Comparison of ENCODE assay signal across 24 cellular contexts in genomic region chr12:95085612-95086011, GRCh38. TPM values are rescaled to one million over a fixed set of nuclear protein-coding genes. Genes with fewer than 3 reads are reported as not detected.
A peak's percentile ranks its signal among the peaks of the same experiment; 100 is the strongest.
DNase-seq lines count a peak whose midpoint lies in the region; ATAC-seq and TF ChIP-seq lines count a peak whose summit lies in the region.
"Had no signal": no experiment of that assay in that cellular context is flagged by ENCODE, and none has a peak within 500 bp of the region (broad histone marks: within the 10 kb centered on the region; RNA-seq: fewer than 3 reads in every experiment).

No MANE protein-coding gene starts in this region.

- no peaks in the 10 kb centered on the region for H3K9me3 ChIP-seq in right lobe of liver
- H3K9me3 ChIP-seq: colonic mucosa, heart left ventricle, psoas muscle had no signal

- no peaks in the 10 kb centered on the region for H3K36me3 ChIP-seq in right lobe of liver
- H3K36me3 ChIP-seq: colonic mucosa had no signal

- no peak overlapping the region for H3K4me3 ChIP-seq in right lobe of liver
- H3K4me3 ChIP-seq: colonic mucosa, heart left ventricle, psoas muscle had no signal

- no peak for TF ChIP-seq CTCF in right lobe of liver (IDR thresholded peaks at IDR 0.05)
- no peak for TF ChIP-seq CTCF in chondrocyte (IDR thresholded peaks at IDR 0.05)

- H3K9me3 Mint-ChIP-seq in activated T-cell treated with anti-CD3 and anti-CD28 coated beads, Interleukin-2, amount 50 U/mL, for 4 hours, result no peaks in the 10 kb centered on the region
- no peaks in the 10 kb centered on the region for H3K9me3 Mint-ChIP-seq in activated T-helper 17 cell treated with anti-CD3 and anti-CD28 coated beads, Interleukin-2, amount 50 U/mL, for 72 hours
- no peaks in the 10 kb centered on the region for H3K9me3 Mint-ChIP-seq in chondrocyte (ENCODE audit: low read depth)
- H3K9me3 Mint-ChIP-seq: activated CD4-positive, alpha-beta memory T cell treated with anti-CD3 and anti-CD28 coated beads, Interleukin-2, amount 10 ng/mL, durations not matched to agents 7 days and 5 days; activated T-cell treated with anti-CD3 and anti-CD28 coated beads, Interleukin-2, amount 50 U/mL, for 24 hours; effector memory CD8-positive, alpha-beta T cell; IgD-negative memory B cell had no signal

- H3K4me1 ChIP-seq in right lobe of liver, result peaks cover 0 to 5% (median 2%) of the 10 kb centered on the region in 4 donors

- intact Hi-C loops in right lobe of liver (cut with DNase I), result no loop called here
- intact Hi-C loops in Right ventricle myocardium inferior (cut with DNase I), result no loop called here

- no peaks in the 10 kb centered on the region for H3K4me1 Mint-ChIP-seq in activated T-cell treated with anti-CD3 and anti-CD28 coated beads, Interleukin-2, amount 50 U/mL, for 4 hours (ENCODE audit: low read depth)
- no peaks in the 10 kb centered on the region for H3K4me1 Mint-ChIP-seq in activated T-helper 17 cell treated with anti-CD3 and anti-CD28 coated beads, Interleukin-2, amount 50 U/mL, for 72 hours
- peaks cover 25% of the 10 kb centered on the region for H3K4me1 Mint-ChIP-seq in chondrocyte (ENCODE audit: low read depth)

- no peak for TF ChIP-seq POLR2A in right lobe of liver (IDR thresholded peaks at IDR 0.05)

- no peak overlapping the region for H3K27ac ChIP-seq in right lobe of liver
- H3K27ac ChIP-seq: colonic mucosa, psoas muscle had no signal

- H3K27ac Mint-ChIP-seq in activated T-helper 17 cell treated with anti-CD3 and anti-CD28 coated beads, Interleukin-2, amount 50 U/mL, for 72 hours, result no peak overlapping the region
- H3K27ac Mint-ChIP-seq in chondrocyte (ENCODE audit: unreplicated experiment), result no peak overlapping the region
- H3K27ac Mint-ChIP-seq: activated CD4-positive, alpha-beta memory T cell treated with anti-CD3 and anti-CD28 coated beads, Interleukin-2, amount 10 ng/mL, durations not matched to agents 7 days and 5 days; activated T-cell treated with anti-CD3 and anti-CD28 coated beads, Interleukin-2, amount 50 U/mL, for 24 hours; effector memory CD8-positive, alpha-beta T cell had no signal

- H3K4me3 Mint-ChIP-seq in activated T-cell treated with anti-CD3 and anti-CD28 coated beads, Interleukin-2, amount 50 U/mL, for 4 hours, result no peak overlapping the region
- H3K4me3 Mint-ChIP-seq in activated T-helper 17 cell treated with anti-CD3 and anti-CD28 coated beads, Interleukin-2, amount 50 U/mL, for 72 hours, result no peak overlapping the region
- H3K4me3 Mint-ChIP-seq in chondrocyte (ENCODE audit: unreplicated experiment), result no peak overlapping the region
- H3K4me3 Mint-ChIP-seq: activated CD4-positive, alpha-beta memory T cell treated with anti-CD3 and anti-CD28 coated beads, Interleukin-2, amount 10 ng/mL, durations not matched to agents 7 days and 5 days; activated T-cell treated with anti-CD3 and anti-CD28 coated beads, Interleukin-2, amount 50 U/mL, for 24 hours; effector memory CD8-positive, alpha-beta T cell; IgD-negative memory B cell had no signal

- no peaks in the 10 kb centered on the region for H3K27me3 ChIP-seq in right lobe of liver
- H3K27me3 ChIP-seq: colonic mucosa, heart left ventricle had no signal

- no peak for DNase-seq in activated T-cell treated with anti-CD3 and anti-CD28 coated beads, Interleukin-2, amount 50 U/mL, for 4 hours
- no peak for DNase-seq in activated T-cell treated with anti-CD3 and anti-CD28 coated beads, Interleukin-2, amount 50 U/mL, for 1 hour
- DNase-seq in right lobe of liver (no peak), Right ventricle myocardium inferior (ENCODE audit: missing footprints) (no peak), chondrocyte (ENCODE audit: low spot score) (no peak), AG20443 (ENCODE audit: low spot score) (no peak)
- DNase-seq: ACHN; activated CD4-positive, alpha-beta memory T cell treated with anti-CD3 and anti-CD28 coated beads, Interleukin-2, amount 10 ng/mL, durations not matched to agents 7 days and 5 days; activated CD4-positive, CD25-positive, alpha-beta regulatory T cell; activated naive CD4-positive, alpha-beta T cell treated with Interleukin-2 at 50 U/mL for 16 hours; activated T-cell treated with anti-CD3 and anti-CD28 coated beads, Interleukin-2, amount 50 U/mL, for 24 hours; amygdala; colonic mucosa; effector memory CD8-positive, alpha-beta T cell; GF-D8; heart left ventricle; NCI-H1105 treated with DMSO at 0.1 percent for 48 hours; NCI-H2029; NCI-H226; NCI-H69; psoas muscle; stimulated activated naive CD4-positive, alpha-beta T cell treated with Interleukin-2 at 50 U/mL for 16 hours had no signal

- H3K27me3 Mint-ChIP-seq in activated T-cell treated with anti-CD3 and anti-CD28 coated beads, Interleukin-2, amount 50 U/mL, for 4 hours (ENCODE audit: low read depth), result peaks cover 4% of the 10 kb centered on the region
- peaks cover 13% of the 10 kb centered on the region for H3K27me3 Mint-ChIP-seq in activated T-helper 17 cell treated with anti-CD3 and anti-CD28 coated beads, Interleukin-2, amount 50 U/mL, for 72 hours
- H3K27me3 Mint-ChIP-seq in chondrocyte (ENCODE audit: low read depth), result no peaks in the 10 kb centered on the region
- H3K27me3 Mint-ChIP-seq: activated T-cell treated with anti-CD3 and anti-CD28 coated beads, Interleukin-2, amount 50 U/mL, for 24 hours; IgD-negative memory B cell had no signal

- peak; percentile 46 to 58 for ATAC-seq in activated T-cell treated with anti-CD3 and anti-CD28 coated beads, Interleukin-2, amount 50 U/mL, for 4 hours
- peak; percentile 75 for ATAC-seq in activated T-helper 17 cell treated with anti-CD3 and anti-CD28 coated beads, Interleukin-2, amount 50 U/mL, for 72 hours (replicated peaks)
- peak in 3 of 4 donors; percentile 31 to 62 (median 58) for ATAC-seq in right lobe of liver
- ATAC-seq in Right ventricle myocardium inferior, result no peak
- ATAC-seq: effector memory CD8-positive, alpha-beta T cell; heart left ventricle; psoas muscle had no signal

- H3K36me3 Mint-ChIP-seq in activated T-cell treated with anti-CD3 and anti-CD28 coated beads, Interleukin-2, amount 50 U/mL, for 4 hours (ENCODE audit: insufficient read depth), result no peaks in the 10 kb centered on the region
- H3K36me3 Mint-ChIP-seq in activated T-helper 17 cell treated with anti-CD3 and anti-CD28 coated beads, Interleukin-2, amount 50 U/mL, for 72 hours (ENCODE audit: low read depth), result no peaks in the 10 kb centered on the region
- no peaks in the 10 kb centered on the region for H3K36me3 Mint-ChIP-seq in chondrocyte (ENCODE audit: low read depth)

RNA-seq across cellular contexts. Expression of gene NR2C1, which starts 12.2 kb away (rescaled TPM):
- 10 to 100 TPM; 13.4 to 16.5 (median 14.1) TPM for total RNA-seq in activated T-cell treated with anti-CD3 and anti-CD28 coated beads, Interleukin-2, amount 50 U/mL, for 4 hours
- total RNA-seq in activated T-helper 17 cell treated with anti-CD3 and anti-CD28 coated beads, Interleukin-2, amount 50 U/mL, for 72 hours, result 10 to 100 TPM; 17.0 to 28.5 TPM
- total RNA-seq in right lobe of liver (10 to 100 TPM; 19.0 to 40.2 (median 21.1) TPM), Right ventricle myocardium inferior (35.0 TPM), chondrocyte (29.4 to 34.3 TPM (median 29.7 TPM) in 3 replicates)
